Comparison of ENCODE assay signal across 1 cellular context in the genomic region with DNA sequence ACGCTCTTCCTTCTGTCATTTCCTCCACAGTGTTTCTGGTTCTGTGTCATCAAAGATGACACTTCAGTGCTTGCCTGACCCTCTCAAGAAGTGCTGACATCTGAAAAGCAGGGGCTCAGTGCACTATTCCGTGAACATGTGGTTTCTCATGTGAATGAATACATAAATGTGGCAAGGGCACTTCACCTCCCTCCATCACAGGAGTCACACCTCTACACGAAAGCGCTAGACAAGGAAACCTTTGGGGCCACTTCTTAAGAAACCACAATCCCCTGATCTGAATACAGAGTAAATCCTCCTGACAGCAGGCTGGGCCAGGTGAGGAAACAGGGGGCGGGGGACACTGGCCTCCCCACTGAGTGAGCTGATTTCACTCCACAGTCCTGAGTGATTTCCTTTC.
TF ChIP-seq lines count a peak whose summit lies in the region.

No MANE protein-coding gene starts in this region.

TF ChIP-seq in GM12878, 131 proteins besides CTCF, POLR2A, EP300 and RAD21 (continued from another document and continues in another):
- TF ChIP-seq, protein P1, sequence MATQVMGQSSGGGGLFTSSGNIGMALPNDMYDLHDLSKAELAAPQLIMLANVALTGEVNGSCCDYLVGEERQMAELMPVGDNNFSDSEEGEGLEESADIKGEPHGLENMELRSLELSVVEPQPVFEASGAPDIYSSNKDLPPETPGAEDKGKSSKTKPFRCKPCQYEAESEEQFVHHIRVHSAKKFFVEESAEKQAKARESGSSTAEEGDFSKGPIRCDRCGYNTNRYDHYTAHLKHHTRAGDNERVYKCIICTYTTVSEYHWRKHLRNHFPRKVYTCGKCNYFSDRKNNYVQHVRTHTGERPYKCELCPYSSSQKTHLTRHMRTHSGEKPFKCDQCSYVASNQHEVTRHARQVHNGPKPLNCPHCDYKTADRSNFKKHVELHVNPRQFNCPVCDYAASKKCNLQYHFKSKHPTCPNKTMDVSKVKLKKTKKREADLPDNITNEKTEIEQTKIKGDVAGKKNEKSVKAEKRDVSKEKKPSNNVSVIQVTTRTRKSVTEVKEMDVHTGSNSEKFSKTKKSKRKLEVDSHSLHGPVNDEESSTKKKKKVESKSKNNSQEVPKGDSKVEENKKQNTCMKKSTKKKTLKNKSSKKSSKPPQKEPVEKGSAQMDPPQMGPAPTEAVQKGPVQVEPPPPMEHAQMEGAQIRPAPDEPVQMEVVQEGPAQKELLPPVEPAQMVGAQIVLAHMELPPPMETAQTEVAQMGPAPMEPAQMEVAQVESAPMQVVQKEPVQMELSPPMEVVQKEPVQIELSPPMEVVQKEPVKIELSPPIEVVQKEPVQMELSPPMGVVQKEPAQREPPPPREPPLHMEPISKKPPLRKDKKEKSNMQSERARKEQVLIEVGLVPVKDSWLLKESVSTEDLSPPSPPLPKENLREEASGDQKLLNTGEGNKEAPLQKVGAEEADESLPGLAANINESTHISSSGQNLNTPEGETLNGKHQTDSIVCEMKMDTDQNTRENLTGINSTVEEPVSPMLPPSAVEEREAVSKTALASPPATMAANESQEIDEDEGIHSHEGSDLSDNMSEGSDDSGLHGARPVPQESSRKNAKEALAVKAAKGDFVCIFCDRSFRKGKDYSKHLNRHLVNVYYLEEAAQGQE (IDR thresholded peaks at IDR 0.05; ENCODE audit: low read depth, low read length), result no peak
- peak; percentile 95 for TF ChIP-seq IKZF1 (conservative IDR thresholded peaks at IDR 0.05)
- peak; percentile 90 for TF ChIP-seq NR2F1 (conservative IDR thresholded peaks at IDR 0.05)
- no peak for TF ChIP-seq TCF7 (IDR thresholded peaks at IDR 0.05; ENCODE audit: borderline replicate concordance)
- peak; percentile 44; the same call in 1 of the 2 replicates for TF ChIP-seq RAD51 (IDR thresholded peaks at IDR 0.05)
- no peak for TF ChIP-seq NFIC (IDR thresholded peaks at IDR 0.05; ENCODE audit: low read depth, low read length)
- TF ChIP-seq CEBPB (IDR thresholded peaks at IDR 0.05; ENCODE audit: borderline replicate concordance in 1 of 2, low read depth in 2 of 2, low read length in 2 of 2), result no peak
- no peak for TF ChIP-seq ESRRA (IDR thresholded peaks at IDR 0.05; ENCODE audit: low read length)
- TF ChIP-seq MTA2 (IDR thresholded peaks at IDR 0.05; ENCODE audit: low read depth), result peak; percentile 86
- no peak for TF ChIP-seq SPI1 (IDR thresholded peaks at IDR 0.05; ENCODE audit: borderline replicate concordance, insufficient read depth, low read depth, low read length)
- TF ChIP-seq ETV6 (conservative IDR thresholded peaks at IDR 0.05 in 1 of 2, IDR thresholded peaks at IDR 0.05 in 1 of 2; ENCODE audit: borderline replicate concordance in 1 of 2, low read depth in 1 of 2), result peak in 1 of 2 experiments; percentile 37; a peak in 1 of 4 replicates
- TF ChIP-seq, protein P2, sequence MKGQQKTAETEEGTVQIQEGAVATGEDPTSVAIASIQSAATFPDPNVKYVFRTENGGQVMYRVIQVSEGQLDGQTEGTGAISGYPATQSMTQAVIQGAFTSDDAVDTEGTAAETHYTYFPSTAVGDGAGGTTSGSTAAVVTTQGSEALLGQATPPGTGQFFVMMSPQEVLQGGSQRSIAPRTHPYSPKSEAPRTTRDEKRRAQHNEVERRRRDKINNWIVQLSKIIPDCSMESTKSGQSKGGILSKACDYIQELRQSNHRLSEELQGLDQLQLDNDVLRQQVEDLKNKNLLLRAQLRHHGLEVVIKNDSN (IDR thresholded peaks at IDR 0.05; ENCODE audit: borderline replicate concordance, extremely low read length, insufficient read depth, low read depth, low read length), result no peak
- TF ChIP-seq NBN (IDR thresholded peaks at IDR 0.05), result peak; percentile 77; the same call in 1 of the 2 replicates
- TF ChIP-seq RUNX3 (IDR thresholded peaks at IDR 0.05; ENCODE audit: low read length), result peak; percentile 49; the same call in 1 of the 2 replicates
- TF ChIP-seq, protein P3, sequence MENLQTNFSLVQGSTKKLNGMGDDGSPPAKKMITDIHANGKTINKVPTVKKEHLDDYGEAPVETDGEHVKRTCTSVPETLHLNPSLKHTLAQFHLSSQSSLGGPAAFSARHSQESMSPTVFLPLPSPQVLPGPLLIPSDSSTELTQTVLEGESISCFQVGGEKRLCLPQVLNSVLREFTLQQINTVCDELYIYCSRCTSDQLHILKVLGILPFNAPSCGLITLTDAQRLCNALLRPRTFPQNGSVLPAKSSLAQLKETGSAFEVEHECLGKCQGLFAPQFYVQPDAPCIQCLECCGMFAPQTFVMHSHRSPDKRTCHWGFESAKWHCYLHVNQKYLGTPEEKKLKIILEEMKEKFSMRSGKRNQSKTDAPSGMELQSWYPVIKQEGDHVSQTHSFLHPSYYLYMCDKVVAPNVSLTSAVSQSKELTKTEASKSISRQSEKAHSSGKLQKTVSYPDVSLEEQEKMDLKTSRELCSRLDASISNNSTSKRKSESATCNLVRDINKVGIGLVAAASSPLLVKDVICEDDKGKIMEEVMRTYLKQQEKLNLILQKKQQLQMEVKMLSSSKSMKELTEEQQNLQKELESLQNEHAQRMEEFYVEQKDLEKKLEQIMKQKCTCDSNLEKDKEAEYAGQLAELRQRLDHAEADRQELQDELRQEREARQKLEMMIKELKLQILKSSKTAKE (IDR thresholded peaks at IDR 0.05; ENCODE audit: low read depth, poor library complexity, severe bottlenecking), result peak; percentile 98
- no peak for TF ChIP-seq NFXL1 (IDR thresholded peaks at IDR 0.05; ENCODE audit: borderline replicate concordance)
- TF ChIP-seq CBX5 (IDR thresholded peaks at IDR 0.05; ENCODE audit: low read depth), result no peak
- no peak for TF ChIP-seq RB1 (IDR thresholded peaks at IDR 0.05; ENCODE audit: borderline replicate concordance)
- TF ChIP-seq ZNF217 (IDR thresholded peaks at IDR 0.05), result peak; percentile 26; the same call in 1 of the 2 replicates
- TF ChIP-seq TAF1 (IDR thresholded peaks at IDR 0.05; ENCODE audit: borderline replicate concordance, low read depth, low read length), result no peak
- TF ChIP-seq, protein P4, sequence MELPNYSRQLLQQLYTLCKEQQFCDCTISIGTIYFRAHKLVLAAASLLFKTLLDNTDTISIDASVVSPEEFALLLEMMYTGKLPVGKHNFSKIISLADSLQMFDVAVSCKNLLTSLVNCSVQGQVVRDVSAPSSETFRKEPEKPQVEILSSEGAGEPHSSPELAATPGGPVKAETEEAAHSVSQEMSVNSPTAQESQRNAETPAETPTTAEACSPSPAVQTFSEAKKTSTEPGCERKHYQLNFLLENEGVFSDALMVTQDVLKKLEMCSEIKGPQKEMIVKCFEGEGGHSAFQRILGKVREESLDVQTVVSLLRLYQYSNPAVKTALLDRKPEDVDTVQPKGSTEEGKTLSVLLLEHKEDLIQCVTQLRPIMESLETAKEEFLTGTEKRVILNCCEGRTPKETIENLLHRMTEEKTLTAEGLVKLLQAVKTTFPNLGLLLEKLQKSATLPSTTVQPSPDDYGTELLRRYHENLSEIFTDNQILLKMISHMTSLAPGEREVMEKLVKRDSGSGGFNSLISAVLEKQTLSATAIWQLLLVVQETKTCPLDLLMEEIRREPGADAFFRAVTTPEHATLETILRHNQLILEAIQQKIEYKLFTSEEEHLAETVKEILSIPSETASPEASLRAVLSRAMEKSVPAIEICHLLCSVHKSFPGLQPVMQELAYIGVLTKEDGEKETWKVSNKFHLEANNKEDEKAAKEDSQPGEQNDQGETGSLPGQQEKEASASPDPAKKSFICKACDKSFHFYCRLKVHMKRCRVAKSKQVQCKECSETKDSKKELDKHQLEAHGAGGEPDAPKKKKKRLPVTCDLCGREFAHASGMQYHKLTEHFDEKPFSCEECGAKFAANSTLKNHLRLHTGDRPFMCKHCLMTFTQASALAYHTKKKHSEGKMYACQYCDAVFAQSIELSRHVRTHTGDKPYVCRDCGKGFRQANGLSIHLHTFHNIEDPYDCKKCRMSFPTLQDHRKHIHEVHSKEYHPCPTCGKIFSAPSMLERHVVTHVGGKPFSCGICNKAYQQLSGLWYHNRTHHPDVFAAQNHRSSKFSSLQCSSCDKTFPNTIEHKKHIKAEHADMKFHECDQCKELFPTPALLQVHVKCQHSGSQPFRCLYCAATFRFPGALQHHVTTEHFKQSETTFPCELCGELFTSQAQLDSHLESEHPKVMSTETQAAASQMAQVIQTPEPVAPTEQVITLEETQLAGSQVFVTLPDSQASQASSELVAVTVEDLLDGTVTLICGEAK (IDR thresholded peaks at IDR 0.05; ENCODE audit: borderline replicate concordance), result no peak
- no peak for TF ChIP-seq POU2F2 (IDR thresholded peaks at IDR 0.05; ENCODE audit: borderline replicate concordance, low read depth, low read length)
- TF ChIP-seq, protein P5, sequence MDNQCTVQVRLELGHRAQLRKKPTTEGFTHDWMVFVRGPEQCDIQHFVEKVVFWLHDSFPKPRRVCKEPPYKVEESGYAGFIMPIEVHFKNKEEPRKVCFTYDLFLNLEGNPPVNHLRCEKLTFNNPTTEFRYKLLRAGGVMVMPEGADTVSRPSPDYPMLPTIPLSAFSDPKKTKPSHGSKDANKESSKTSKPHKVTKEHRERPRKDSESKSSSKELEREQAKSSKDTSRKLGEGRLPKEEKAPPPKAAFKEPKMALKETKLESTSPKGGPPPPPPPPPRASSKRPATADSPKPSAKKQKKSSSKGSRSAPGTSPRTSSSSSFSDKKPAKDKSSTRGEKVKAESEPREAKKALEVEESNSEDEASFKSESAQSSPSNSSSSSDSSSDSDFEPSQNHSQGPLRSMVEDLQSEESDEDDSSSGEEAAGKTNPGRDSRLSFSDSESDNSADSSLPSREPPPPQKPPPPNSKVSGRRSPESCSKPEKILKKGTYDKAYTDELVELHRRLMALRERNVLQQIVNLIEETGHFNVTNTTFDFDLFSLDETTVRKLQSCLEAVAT (IDR thresholded peaks at IDR 0.05), result 0 out of 2 replicates have a peak, but pooled peaks have one; percentile 33
- peak; percentile 92; a peak in 3 of 4 replicates for TF ChIP-seq IKZF2 (IDR thresholded peaks at IDR 0.05)
- TF ChIP-seq, protein P6, sequence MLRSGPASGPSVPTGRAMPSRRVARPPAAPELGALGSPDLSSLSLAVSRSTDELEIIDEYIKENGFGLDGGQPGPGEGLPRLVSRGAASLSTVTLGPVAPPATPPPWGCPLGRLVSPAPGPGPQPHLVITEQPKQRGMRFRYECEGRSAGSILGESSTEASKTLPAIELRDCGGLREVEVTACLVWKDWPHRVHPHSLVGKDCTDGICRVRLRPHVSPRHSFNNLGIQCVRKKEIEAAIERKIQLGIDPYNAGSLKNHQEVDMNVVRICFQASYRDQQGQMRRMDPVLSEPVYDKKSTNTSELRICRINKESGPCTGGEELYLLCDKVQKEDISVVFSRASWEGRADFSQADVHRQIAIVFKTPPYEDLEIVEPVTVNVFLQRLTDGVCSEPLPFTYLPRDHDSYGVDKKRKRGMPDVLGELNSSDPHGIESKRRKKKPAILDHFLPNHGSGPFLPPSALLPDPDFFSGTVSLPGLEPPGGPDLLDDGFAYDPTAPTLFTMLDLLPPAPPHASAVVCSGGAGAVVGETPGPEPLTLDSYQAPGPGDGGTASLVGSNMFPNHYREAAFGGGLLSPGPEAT (IDR thresholded peaks at IDR 0.05; ENCODE audit: low read depth), result 0 out of 2 replicates have a peak, but pooled peaks have one; percentile 61
- TF ChIP-seq, protein P7, sequence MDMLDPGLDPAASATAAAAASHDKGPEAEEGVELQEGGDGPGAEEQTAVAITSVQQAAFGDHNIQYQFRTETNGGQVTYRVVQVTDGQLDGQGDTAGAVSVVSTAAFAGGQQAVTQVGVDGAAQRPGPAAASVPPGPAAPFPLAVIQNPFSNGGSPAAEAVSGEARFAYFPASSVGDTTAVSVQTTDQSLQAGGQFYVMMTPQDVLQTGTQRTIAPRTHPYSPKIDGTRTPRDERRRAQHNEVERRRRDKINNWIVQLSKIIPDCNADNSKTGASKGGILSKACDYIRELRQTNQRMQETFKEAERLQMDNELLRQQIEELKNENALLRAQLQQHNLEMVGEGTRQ (IDR thresholded peaks at IDR 0.05; ENCODE audit: borderline replicate concordance, low read depth, low read length), result no peak
- no peak for TF ChIP-seq RCOR1 (conservative IDR thresholded peaks at IDR 0.05; ENCODE audit: low read depth, low read length)
- TF ChIP-seq EED (IDR thresholded peaks at IDR 0.05; ENCODE audit: low read depth), result 0 out of 2 replicates have a peak, but pooled peaks have one; percentile 36
- TF ChIP-seq CREB1 (IDR thresholded peaks at IDR 0.05; ENCODE audit: low read depth), result no peak
- TF ChIP-seq CHD2 (IDR thresholded peaks at IDR 0.05; ENCODE audit: borderline replicate concordance, low read depth, low read length), result peak; percentile 39; the same call in 1 of the 2 replicates
- TF ChIP-seq JUND (IDR thresholded peaks at IDR 0.05; ENCODE audit: low read depth, low read length), result peak; percentile 52; the same call in 1 of the 2 replicates
- no peak for TF ChIP-seq TARDBP (IDR thresholded peaks at IDR 0.05; ENCODE audit: borderline replicate concordance)
- TF ChIP-seq BMI1 (IDR thresholded peaks at IDR 0.05; ENCODE audit: borderline replicate concordance), result peak; percentile 50; the same call in 1 of the 2 replicates
- 0 out of 2 replicates have a peak, but pooled peaks have one; percentile 33 for TF ChIP-seq GATAD2B (conservative IDR thresholded peaks at IDR 0.05; ENCODE audit: low read depth)
- TF ChIP-seq ZNF622 (IDR thresholded peaks at IDR 0.05), result no peak
- peak; percentile 45 for TF ChIP-seq MEF2B (IDR thresholded peaks at IDR 0.05; ENCODE audit: partially characterized antibody, poor library complexity, severe bottlenecking)
- peak; percentile 65 for TF ChIP-seq DPF2 (IDR thresholded peaks at IDR 0.05)
- TF ChIP-seq, protein P8, sequence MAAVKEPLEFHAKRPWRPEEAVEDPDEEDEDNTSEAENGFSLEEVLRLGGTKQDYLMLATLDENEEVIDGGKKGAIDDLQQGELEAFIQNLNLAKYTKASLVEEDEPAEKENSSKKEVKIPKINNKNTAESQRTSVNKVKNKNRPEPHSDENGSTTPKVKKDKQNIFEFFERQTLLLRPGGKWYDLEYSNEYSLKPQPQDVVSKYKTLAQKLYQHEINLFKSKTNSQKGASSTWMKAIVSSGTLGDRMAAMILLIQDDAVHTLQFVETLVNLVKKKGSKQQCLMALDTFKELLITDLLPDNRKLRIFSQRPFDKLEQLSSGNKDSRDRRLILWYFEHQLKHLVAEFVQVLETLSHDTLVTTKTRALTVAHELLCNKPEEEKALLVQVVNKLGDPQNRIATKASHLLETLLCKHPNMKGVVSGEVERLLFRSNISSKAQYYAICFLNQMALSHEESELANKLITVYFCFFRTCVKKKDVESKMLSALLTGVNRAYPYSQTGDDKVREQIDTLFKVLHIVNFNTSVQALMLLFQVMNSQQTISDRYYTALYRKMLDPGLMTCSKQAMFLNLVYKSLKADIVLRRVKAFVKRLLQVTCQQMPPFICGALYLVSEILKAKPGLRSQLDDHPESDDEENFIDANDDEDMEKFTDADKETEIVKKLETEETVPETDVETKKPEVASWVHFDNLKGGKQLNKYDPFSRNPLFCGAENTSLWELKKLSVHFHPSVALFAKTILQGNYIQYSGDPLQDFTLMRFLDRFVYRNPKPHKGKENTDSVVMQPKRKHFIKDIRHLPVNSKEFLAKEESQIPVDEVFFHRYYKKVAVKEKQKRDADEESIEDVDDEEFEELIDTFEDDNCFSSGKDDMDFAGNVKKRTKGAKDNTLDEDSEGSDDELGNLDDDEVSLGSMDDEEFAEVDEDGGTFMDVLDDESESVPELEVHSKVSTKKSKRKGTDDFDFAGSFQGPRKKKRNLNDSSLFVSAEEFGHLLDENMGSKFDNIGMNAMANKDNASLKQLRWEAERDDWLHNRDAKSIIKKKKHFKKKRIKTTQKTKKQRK (IDR thresholded peaks at IDR 0.05; ENCODE audit: low read depth, low read length), result no peak
- TF ChIP-seq SMAD1 (IDR thresholded peaks at IDR 0.05; ENCODE audit: low read depth, partially characterized antibody), result peak; percentile 24
